Comparison of ENCODE assay signal across 25 cellular contexts in genomic region chr18:14974088-14974487, GRCh38.
DNase-seq lines count a peak whose midpoint lies in the region; ATAC-seq and TF ChIP-seq lines count a peak whose summit lies in the region.
"Had no signal": no experiment of that assay in that cellular context is flagged by ENCODE, and none has a peak within 500 bp of the region (broad histone marks: within the 10 kb centered on the region; RNA-seq: fewer than 3 reads in every experiment).

No MANE protein-coding gene starts in this region.

- H3K27me3 ChIP-seq in MG63 (no peaks in the 10 kb centered on the region), RWPE2 (ENCODE audit: insufficient read depth, poor library complexity, severe bottlenecking) (no peaks in the 10 kb centered on the region)
- H3K27me3 ChIP-seq: BLaER1 had no signal

- no peak for ATAC-seq in RWPE2 (ENCODE audit: low read depth)
- ATAC-seq in GM21576 (IDR thresholded peaks at IDR 0.05; ENCODE audit: unreplicated experiment) = no peak
- ATAC-seq: GM12878, GM23338 had no signal

- peak overlapping the region; percentile 25 for H3K27ac ChIP-seq in RWPE2 (ENCODE audit: poor library complexity, severe bottlenecking)
- H3K27ac ChIP-seq: BLaER1, HL-60, SK-N-MC had no signal

- DNase-seq in AG10803 (ENCODE audit: low read depth) (peak; percentile 35), MG63 (peak; percentile 78), RWPE2 (ENCODE audit: low spot score) (no peak), fibroblast of the aortic adventitia (ENCODE audit: low read depth) (peak; percentile 35), amygdala (lab: John Stamatoyannopoulos, UW) (no peak), middle frontal gyrus (ENCODE audit: extremely low spot score, low spot score) (no peak), NCI-H146 treated with DMSO at 0.1 percent for 48 hours (lab: John Stamatoyannopoulos, UW; ENCODE audit: unreplicated experiment) (no peak)
- DNase-seq: CD4-positive, alpha-beta T cell; DMS79; EL; GDM1; HFFc6; Kasumi-1; NCI-H1694; NCI-H2029 treated with DMSO at 0.1 percent for 48 hours; NCI-H526 treated with DMSO at 0.1 percent for 48 hours; OCI-M1; SHP77 treated with DMSO at 0.1 percent for 48 hours had no signal

- H3K36me3 ChIP-seq in MG63 (no peaks in the 10 kb centered on the region), RWPE2 (ENCODE audit: low read depth) (no peaks in the 10 kb centered on the region)
- H3K36me3 ChIP-seq: BLaER1, HAP-1 had no signal

- no peaks in the 10 kb centered on the region for H3K4me1 ChIP-seq in RWPE2 (ENCODE audit: insufficient read depth, poor library complexity, severe bottlenecking)
- H3K4me1 ChIP-seq: BLaER1 had no signal

- TF ChIP-seq CTCF in AG10803 (conservative IDR thresholded peaks at IDR 0.05; ENCODE audit: low read length) = no peak
- TF ChIP-seq CTCF in RWPE2 (IDR thresholded peaks at IDR 0.05; ENCODE audit: poor library complexity, severe bottlenecking) = no peak
- TF ChIP-seq CTCF in fibroblast of the aortic adventitia (IDR thresholded peaks at IDR 0.05; ENCODE audit: insufficient read depth, low read length) = no peak

- H3K9me3 ChIP-seq in MG63 = no peaks in the 10 kb centered on the region
- H3K9me3 ChIP-seq in RWPE2 (ENCODE audit: severe bottlenecking) = no peaks in the 10 kb centered on the region
- H3K9me3 ChIP-seq: BLaER1, HAP-1 had no signal

- H3K4me3 ChIP-seq in AG10803 (ENCODE audit: low read length) (no peak overlapping the region), MG63 (no peak overlapping the region), RWPE2 (ENCODE audit: severe bottlenecking) (no peak overlapping the region), fibroblast of the aortic adventitia (ENCODE audit: low read depth, low read length) (no peak overlapping the region)
- H3K4me3 ChIP-seq: BLaER1, GM12878, GM23338, HAP-1, SK-N-MC had no signal

Comparison
In these comparisons a context has a peak if more than half of its experiments do, and no peak if none do; other contexts are left out.
1. DNase-seq: peak in AG10803 (single experiment), MG63 (single experiment) and fibroblast of the aortic adventitia (single experiment); none in RWPE2 (single experiment), amygdala (0 of 56), middle frontal gyrus (single experiment) and NCI-H146 treated with DMSO at 0.1 percent for 48 hours (single experiment).